ENCODE assay signal across 8 cellular contexts in genomic region chr7:15889501-15889900, GRCh38.
DNase-seq lines count a peak whose midpoint lies in the region; ATAC-seq and TF ChIP-seq lines count a peak whose summit lies in the region.

No MANE protein-coding gene starts in this region.

- ATAC-seq in HG03432 (IDR thresholded peaks at IDR 0.05; ENCODE audit: unreplicated experiment) (no peak), HG02840 (IDR thresholded peaks at IDR 0.05; ENCODE audit: low FRiP score, unreplicated experiment) (no peak)

- H3K36me3 ChIP-seq in neural progenitor cell, result no peaks in the 10 kb centered on the region

- H3K9me3 Mint-ChIP-seq in neural progenitor cell, result no peaks in the 10 kb centered on the region

- no peak overlapping the region for H3K27ac ChIP-seq in neural progenitor cell

- no peaks in the 10 kb centered on the region for H3F3A ChIP-seq in neural progenitor cell (ENCODE audit: low read depth)

- no peak overlapping the region for H3K4me2 ChIP-seq in neural progenitor cell

- peak overlapping the region; percentile 12 for H2AFZ ChIP-seq in neural progenitor cell (replicated peaks)

- no peak overlapping the region for H3K4me3 Mint-ChIP-seq in neural progenitor cell

- H3K9me3 ChIP-seq in neural progenitor cell (ENCODE audit: low read depth), result no peaks in the 10 kb centered on the region

- H3K4me3 ChIP-seq in epithelial cell of esophagus (ENCODE audit: low read length) (no peak overlapping the region), neural progenitor cell (no peak overlapping the region)

- DNase-seq in H4 (ENCODE audit: low spot score), result peak; percentile 70
- DNase-seq in NOMO-1 (lab: John Stamatoyannopoulos, UW; ENCODE audit: unreplicated experiment in 2 of 2), result peak; percentile 28 to 46
- peak; percentile 14 for DNase-seq in epithelial cell of esophagus (ENCODE audit: low read depth)
- peak; percentile 41 for DNase-seq in neural progenitor cell (ENCODE audit: low spot score)
- DNase-seq in GM10248 (ENCODE audit: extremely low spot score), result no peak
- no peak for DNase-seq in 8988T

- H3K27ac Mint-ChIP-seq in neural progenitor cell, result no peak overlapping the region

- H4K20me1 ChIP-seq in neural progenitor cell (ENCODE audit: low read depth), result no peaks in the 10 kb centered on the region

- H3K79me2 ChIP-seq in neural progenitor cell (ENCODE audit: low read depth), result no peaks in the 10 kb centered on the region

- no peaks in the 10 kb centered on the region for H3K27me3 ChIP-seq in neural progenitor cell

- H3K9ac ChIP-seq in neural progenitor cell, result no peak overlapping the region

- H3K4me1 ChIP-seq in neural progenitor cell, result no peaks in the 10 kb centered on the region

- POLR2A ChIA-PET in GM10248 (lab: Yijun Ruan, JAX), result no interaction called here

- no peaks in the 10 kb centered on the region for H3K27me3 Mint-ChIP-seq in neural progenitor cell (ENCODE audit: insufficient read depth, low read depth)

- no peaks in the 10 kb centered on the region for H3K36me3 Mint-ChIP-seq in neural progenitor cell

- H3K4me1 Mint-ChIP-seq in neural progenitor cell, result no peaks in the 10 kb centered on the region

- CTCF ChIA-PET in GM10248 (lab: Yijun Ruan, JAX), result no interaction called here

- TF ChIP-seq CTCF in epithelial cell of esophagus (IDR thresholded peaks at IDR 0.05; ENCODE audit: insufficient read depth, low read depth, low read length, missing control alignments) (peak; percentile 28), neural progenitor cell (IDR thresholded peaks at IDR 0.05) (peak; percentile 38), GM10248 (IDR thresholded peaks at IDR 0.05; ENCODE audit: control extremely low read depth, extremely low read depth, low read depth, missing control alignments) (no peak)

Comparison
In these comparisons a context has a peak if more than half of its experiments do, and no peak if none do; other contexts are left out.
1. DNase-seq: peak in H4 (single experiment), NOMO-1 (2 of 2), epithelial cell of esophagus (single experiment) and neural progenitor cell (single experiment); none in GM10248 (single experiment) and 8988T (single experiment).